37 cellular contexts compared by ENCODE assay signal in genomic region chr10:115814542-115814941, GRCh38.
"Had no signal": no experiment of that assay in that cellular context is flagged by ENCODE, and none has a peak within 500 bp of the region (broad histone marks: within the 10 kb centered on the region; RNA-seq: fewer than 3 reads in every experiment).

No MANE protein-coding gene starts in this region.

- ATAC-seq: activated CD8-positive, alpha-beta T cell treated with anti-CD3 and anti-CD28 coated beads for 36 hours; activated T-cell treated with anti-CD3 and anti-CD28 coated beads, Interleukin-2, amount 50 U/mL, for 72 hours; activated T-helper 17 cell treated with anti-CD3 and anti-CD28 coated beads, Interleukin-2, amount 50 U/mL, for 72 hours; PC-3; Right ventricle myocardium inferior had no signal

- H3K4me1 ChIP-seq: Peyer's patch had no signal

- H3K4me3 ChIP-seq: MG63, Peyer's patch had no signal

- DNase-seq: activated B cell treated with CpG ODN at 0.5 μM for 24 hours; activated CD4-positive, alpha-beta T cell treated with anti-CD3 and anti-CD28 coated beads for 4 hours; activated CD4-positive, alpha-beta T cell treated with anti-CD3 and anti-CD28 coated beads, Interleukin-2, amount 50 U/mL, for 4 hours; activated CD4-positive, CD25-positive, alpha-beta regulatory T cell treated with anti-CD3 and anti-CD28 coated beads, Interleukin-2, amount 50 U/mL, for 72 hours; activated CD8-positive, alpha-beta T cell treated with anti-CD3 and anti-CD28 coated beads for 36 hours; activated effector memory CD4-positive, alpha-beta T cell treated with anti-CD3 and anti-CD28 coated beads, Interleukin-2, amount 50 U/mL, for 16 hours; activated naive CD4-positive, alpha-beta T cell; activated naive CD4-positive, alpha-beta T cell treated with anti-CD3 and anti-CD28 coated beads, Interleukin-2, amount 50 U/mL, for 16 hours; activated naive CD8-positive, alpha-beta T cell treated with anti-CD3 and anti-CD28 coated beads for 36 hours; activated T-cell treated with anti-CD3 and anti-CD28 coated beads, Interleukin-2, amount 50 U/mL, for 1 hour; activated T-cell treated with anti-CD3 and anti-CD28 coated beads, Interleukin-2, amount 50 U/mL, for 72 hours; amniotic stem cell; aorta; brain microvascular endothelial cell; Kasumi-1; KG1; MG63; NCI-H1048; NCI-H1105 treated with DMSO at 0.1 percent for 48 hours; NCI-H1436; NCI-H1694; NCI-H1930; NCI-H510A; NCI-H526; NCI-H748 treated with DMSO at 0.1 percent for 48 hours; NK-92 treated with Interleukin-12 subunit alpha and Interleukin-12 subunit beta, amount 100 ng/mL, for 24 hours; PC-3; Peyer's patch; SIG-M5; SW 1271; T-helper 1 cell; T-helper 2 cell; T-helper 9 cell had no signal

- H3K36me3 ChIP-seq: brain microvascular endothelial cell, MG63, Peyer's patch had no signal

- H3K27ac ChIP-seq: brain microvascular endothelial cell, Peyer's patch, RWPE1, VCaP had no signal

- H3K9me3 ChIP-seq: Peyer's patch had no signal

- H3K27me3 ChIP-seq: brain microvascular endothelial cell, MG63, Peyer's patch had no signal
